Comparison of ENCODE assay signal across 1 cellular context in the genomic region with DNA sequence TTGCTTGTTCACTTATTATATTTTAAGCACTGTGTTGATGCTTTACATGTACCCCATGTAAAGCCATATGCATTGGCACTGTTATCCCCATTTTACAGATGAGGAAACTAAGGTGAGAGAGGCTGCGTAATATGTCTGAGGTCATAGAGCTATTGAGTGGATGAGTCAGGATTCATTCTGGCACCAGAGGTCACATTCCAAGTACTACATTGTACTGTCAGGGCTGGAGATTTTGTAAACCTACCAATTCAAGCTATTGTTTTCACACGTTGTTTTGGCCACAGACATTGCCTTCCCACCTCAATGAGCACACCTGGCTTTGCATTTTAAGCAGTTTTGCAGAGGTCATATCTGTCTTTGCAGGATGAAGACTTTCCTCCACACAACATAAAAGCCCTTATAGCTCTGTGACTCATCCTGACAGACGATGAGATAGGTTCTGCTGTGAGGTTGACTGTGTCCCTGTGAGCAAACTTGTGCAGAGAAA.
TF ChIP-seq lines count a peak whose summit lies in the region.

No MANE protein-coding gene starts in this region.

TF ChIP-seq in IMR-90, 13 proteins besides CTCF, POLR2A, EP300 and RAD21 (continued from another document):
- TF ChIP-seq, protein P1, sequence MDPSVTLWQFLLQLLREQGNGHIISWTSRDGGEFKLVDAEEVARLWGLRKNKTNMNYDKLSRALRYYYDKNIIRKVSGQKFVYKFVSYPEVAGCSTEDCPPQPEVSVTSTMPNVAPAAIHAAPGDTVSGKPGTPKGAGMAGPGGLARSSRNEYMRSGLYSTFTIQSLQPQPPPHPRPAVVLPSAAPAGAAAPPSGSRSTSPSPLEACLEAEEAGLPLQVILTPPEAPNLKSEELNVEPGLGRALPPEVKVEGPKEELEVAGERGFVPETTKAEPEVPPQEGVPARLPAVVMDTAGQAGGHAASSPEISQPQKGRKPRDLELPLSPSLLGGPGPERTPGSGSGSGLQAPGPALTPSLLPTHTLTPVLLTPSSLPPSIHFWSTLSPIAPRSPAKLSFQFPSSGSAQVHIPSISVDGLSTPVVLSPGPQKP (IDR thresholded peaks at IDR 0.05; ENCODE audit: borderline replicate concordance, low read depth, low read length) = no peak
- no peak for TF ChIP-seq MAFK (IDR thresholded peaks at IDR 0.05; ENCODE audit: low read depth, low read length)
